ENCODE assay signal across 9 cellular contexts in the genomic region with DNA sequence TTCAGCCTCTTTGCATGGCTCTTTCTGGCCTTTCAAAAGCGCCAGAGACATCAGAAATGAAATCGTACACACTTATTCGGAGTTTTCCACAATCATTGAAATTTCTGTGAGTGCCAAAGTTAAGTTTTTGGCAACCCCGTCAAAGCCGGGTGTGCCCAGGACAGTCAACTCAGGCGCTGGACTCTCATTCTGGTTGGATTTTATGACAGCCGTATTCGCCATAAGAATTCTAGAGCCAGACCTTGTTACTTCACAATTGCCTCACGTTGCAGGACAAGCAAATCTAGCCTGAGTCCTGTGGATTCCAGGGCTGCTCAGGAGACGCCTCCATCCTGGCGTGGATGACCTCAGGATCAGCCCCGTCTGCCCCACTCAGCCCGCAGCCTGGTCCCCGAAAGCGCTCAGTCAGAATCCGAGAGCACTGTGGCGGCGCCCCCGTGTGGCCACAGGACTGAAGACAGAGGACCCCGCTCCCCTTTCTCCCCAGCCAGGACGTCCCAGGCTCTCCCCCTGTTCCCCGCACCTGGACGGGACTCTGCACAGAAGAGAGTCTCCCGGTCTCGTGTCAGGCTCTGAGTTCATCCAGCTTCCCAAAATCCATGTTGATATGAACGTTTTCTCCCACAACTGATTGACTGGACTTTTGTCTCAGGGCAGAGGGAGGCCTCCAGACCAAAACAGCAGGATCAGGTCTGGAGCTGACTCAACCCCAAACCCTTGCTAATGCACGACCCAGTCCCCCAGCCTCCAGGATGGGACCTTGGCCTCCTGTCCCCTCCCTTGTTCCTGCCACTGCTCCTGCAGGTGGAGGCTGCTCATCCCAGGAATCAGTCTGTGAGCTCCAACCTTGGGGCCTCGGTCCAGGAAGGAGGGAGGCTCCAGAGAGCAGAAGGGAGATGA. TPM values are rescaled to one million over a fixed set of nuclear protein-coding genes. Genes with fewer than 3 reads are reported as not detected.
DNase-seq lines count a peak whose midpoint lies in the region; ATAC-seq and TF ChIP-seq lines count a peak whose summit lies in the region.
"Had no signal": no experiment of that assay in that cellular context is flagged by ENCODE, and none has a peak within 500 bp of the region (broad histone marks: within the 10 kb centered on the region; RNA-seq: fewer than 3 reads in every experiment).

No MANE protein-coding gene starts in this region.

- H3K4me2 ChIP-seq in DOHH2 (ENCODE audit: low read length) (peak overlapping the region; percentile 80), smooth muscle cell (no peak overlapping the region)

- H4K20me1 ChIP-seq in DOHH2 (ENCODE audit: control insufficient read depth, insufficient read depth, low read depth, low read length), result no peaks in the 10 kb centered on the region
- no peaks in the 10 kb centered on the region for H4K20me1 ChIP-seq in smooth muscle cell (ENCODE audit: low read depth)

- H3F3A ChIP-seq in DOHH2 (ENCODE audit: control insufficient read depth, insufficient read depth), result peaks cover 11% of the 10 kb centered on the region
- H3F3A ChIP-seq in smooth muscle cell (ENCODE audit: low read depth), result no peaks in the 10 kb centered on the region

- H3K9me2 ChIP-seq in DOHH2 (replicated peaks; ENCODE audit: control insufficient read depth, low read length), result no peaks in the 10 kb centered on the region

- H3K9me3 ChIP-seq in DOHH2 (ENCODE audit: control insufficient read depth, insufficient read depth, low read length) (peaks cover 23% of the 10 kb centered on the region), iPS-15b (ENCODE audit: control insufficient read depth, insufficient read depth, low read length) (peaks cover 3% of the 10 kb centered on the region), smooth muscle cell (replicated peaks; ENCODE audit: low read depth) (peaks cover 4% of the 10 kb centered on the region)

- H3K4me1 ChIP-seq in DOHH2 (ENCODE audit: control insufficient read depth, low read length), result peaks cover 41% of the 10 kb centered on the region
- H3K4me1 ChIP-seq in iPS-15b (ENCODE audit: control insufficient read depth, insufficient read depth, low read length), result no peaks in the 10 kb centered on the region
- H3K4me1 ChIP-seq in smooth muscle cell (ENCODE audit: low read depth), result no peaks in the 10 kb centered on the region

- H2AFZ ChIP-seq in smooth muscle cell (ENCODE audit: low read depth), result no peak overlapping the region

- ATAC-seq in HG02642 (IDR thresholded peaks at IDR 0.05; ENCODE audit: poor library complexity, unreplicated experiment) (no peak), GM21576 (IDR thresholded peaks at IDR 0.05; ENCODE audit: unreplicated experiment) (no peak)

- DNase-seq in HT1080 (ENCODE audit: low read depth) (peak; percentile 48), smooth muscle cell (lab: John Stamatoyannopoulos, UW; ENCODE audit: unreplicated experiment) (peak; percentile 46)
- DNase-seq in T-helper 2 cell treated with Interferon-gamma antibody and Interleukin-4, amounts not matched to agents 5 μg/mL and 100 μg/mL, for 36 hours (ENCODE audit: low spot score), result peak; percentile 69

- peak; percentile 83 for TF ChIP-seq CTCF in DOHH2 (IDR thresholded peaks at IDR 0.05; ENCODE audit: low read depth, low read length, poor library complexity, severe bottlenecking)
- TF ChIP-seq CTCF in brain (conservative IDR thresholded peaks at IDR 0.05), result peak; percentile 83 to 91
- peak; percentile 81 for TF ChIP-seq CTCF in smooth muscle cell (IDR thresholded peaks at IDR 0.05; ENCODE audit: borderline replicate concordance, insufficient read depth, poor library complexity, severe bottlenecking)

- no peak overlapping the region for H3K27ac Mint-ChIP-seq in T-helper 2 cell treated with Interferon-gamma antibody and Interleukin-4, amounts not matched to agents 5 μg/mL and 100 μg/mL, for 36 hours
- H3K27ac Mint-ChIP-seq in brain, result no peak overlapping the region

- H3K9me3 Mint-ChIP-seq in T-helper 2 cell treated with Interferon-gamma antibody and Interleukin-4, amounts not matched to agents 5 μg/mL and 100 μg/mL, for 36 hours, result peaks cover 7% of the 10 kb centered on the region
- peaks cover 6 to 13% (median 10%) of the 10 kb centered on the region in 5 experiments for H3K9me3 Mint-ChIP-seq in brain

- peak overlapping the region; percentile 86 for H3K27ac ChIP-seq in DOHH2 (ENCODE audit: low read depth, low read length)
- H3K27ac ChIP-seq in smooth muscle cell (ENCODE audit: low read depth), result no peak overlapping the region
- H3K27ac ChIP-seq: epithelial cell of prostate had no signal

- peaks cover 2% of the 10 kb centered on the region; the same call in 1 of the 2 replicates for H3K27me3 ChIP-seq in DOHH2 (ENCODE audit: control insufficient read depth, low read length)
- H3K27me3 ChIP-seq in iPS-15b (ENCODE audit: control insufficient read depth, insufficient read depth, low read length), result peaks cover 24% of the 10 kb centered on the region
- H3K27me3 ChIP-seq in smooth muscle cell (ENCODE audit: low read depth), result peaks cover 15% of the 10 kb centered on the region

- H3K4me3 Mint-ChIP-seq in T-helper 2 cell treated with Interferon-gamma antibody and Interleukin-4, amounts not matched to agents 5 μg/mL and 100 μg/mL, for 36 hours, result no peak overlapping the region
- peak overlapping the region in 2 of 5 experiments; percentile 31 to 41 for H3K4me3 Mint-ChIP-seq in brain

- 32% methylated on average over 26 of the region's 28 CpGs for WGBS in smooth muscle cell (ENCODE audit: low lambda C conversion rate)

- H3K27me3 Mint-ChIP-seq in T-helper 2 cell treated with Interferon-gamma antibody and Interleukin-4, amounts not matched to agents 5 μg/mL and 100 μg/mL, for 36 hours (ENCODE audit: low read depth), result peaks cover 63% of the 10 kb centered on the region
- H3K27me3 Mint-ChIP-seq in brain, result peaks cover 48% of the 10 kb centered on the region

- peaks cover 4% of the 10 kb centered on the region for H3K36me3 Mint-ChIP-seq in T-helper 2 cell treated with Interferon-gamma antibody and Interleukin-4, amounts not matched to agents 5 μg/mL and 100 μg/mL, for 36 hours (ENCODE audit: low read depth)
- H3K36me3 Mint-ChIP-seq in brain, result no peaks in the 10 kb centered on the region

- H3K4me1 Mint-ChIP-seq in T-helper 2 cell treated with Interferon-gamma antibody and Interleukin-4, amounts not matched to agents 5 μg/mL and 100 μg/mL, for 36 hours (ENCODE audit: low read depth), result no peaks in the 10 kb centered on the region
- peaks cover 6% of the 10 kb centered on the region for H3K4me1 Mint-ChIP-seq in brain

- peak overlapping the region; percentile 63 for H3K4me3 ChIP-seq in DOHH2 (ENCODE audit: low read length)
- peak overlapping the region; percentile 37 for H3K4me3 ChIP-seq in iPS-15b (ENCODE audit: low read depth, low read length)
- no peak overlapping the region for H3K4me3 ChIP-seq in smooth muscle cell

- H3K36me3 ChIP-seq in DOHH2 (ENCODE audit: control insufficient read depth, low read length) (no peaks in the 10 kb centered on the region), iPS-15b (ENCODE audit: control insufficient read depth, insufficient read depth, low read length) (no peaks in the 10 kb centered on the region), smooth muscle cell (ENCODE audit: low read depth) (no peaks in the 10 kb centered on the region)

- H3K9ac ChIP-seq in iPS-15b (ENCODE audit: low read depth, low read length) (no peak overlapping the region), smooth muscle cell (ENCODE audit: low read depth) (no peak overlapping the region)

- H3K79me2 ChIP-seq in DOHH2 (ENCODE audit: control insufficient read depth, low read length) (no peaks in the 10 kb centered on the region), smooth muscle cell (ENCODE audit: low read depth) (no peaks in the 10 kb centered on the region)

RNA-seq across cellular contexts. Expression of a gene that starts 38.2 kb away (rescaled TPM):
- total RNA-seq in HT1080 (2014; rRNA removed; shearing (Covaris generic)), result 24.9 and 25.6 TPM in 2 replicates
- polyA plus RNA-seq in HT1080 (2015; cell fraction: cytosol; rRNA removed), result 14.3 and 15.4 TPM in 2 replicates
- polyA plus RNA-seq in HT1080 (2015; cell fraction: nucleus; rRNA removed), result 18.9 and 20.4 TPM in 2 replicates
- 3.0 TPM for polyA plus RNA-seq in brain (ENCODE audit: insufficient read depth, low read depth, low replicate concordance)
- 45.8 and 54.2 TPM in 2 replicates for total RNA-seq in smooth muscle cell
- 60.8 and 61.5 TPM in 2 replicates for polyA plus RNA-seq in smooth muscle cell

RNA-seq across cellular contexts. Expression of a gene that starts 56.3 kb away (rescaled TPM):
- total RNA-seq in HT1080 (2014; rRNA removed; shearing (Covaris generic)), result not detected in 2 replicates
- 0.12 TPM in 1 of 2 replicates, not detected in the other for polyA plus RNA-seq in HT1080 (2015; cell fraction: cytosol; rRNA removed)
- polyA plus RNA-seq in HT1080 (2015; cell fraction: nucleus; rRNA removed), result not detected in 2 replicates
- polyA plus RNA-seq in brain (ENCODE audit: insufficient read depth, low read depth, low replicate concordance) (11.5 TPM), smooth muscle cell (1.4 and 2.4 TPM in 2 replicates)
- total RNA-seq in smooth muscle cell, result 2.9 and 4.7 TPM in 2 replicates
